In genomic region chr4:26709246-26709645, GRCh38 we compare ENCODE assay signal across 1 cellular context.
TF ChIP-seq lines count a peak whose summit lies in the region.

No MANE protein-coding gene starts in this region.

TF ChIP-seq in HepG2, 621 proteins besides CTCF, POLR2A, EP300 and RAD21 (continued from another document):
- TF ChIP-seq ZMAT5 (CRISPR knock-in tag; IDR thresholded peaks at IDR 0.05; ENCODE audit: borderline replicate concordance, low read depth) (no peak), KLF16 (CRISPR knock-in tag; IDR thresholded peaks at IDR 0.05) (no peak)
- TF ChIP-seq, protein P1, sequence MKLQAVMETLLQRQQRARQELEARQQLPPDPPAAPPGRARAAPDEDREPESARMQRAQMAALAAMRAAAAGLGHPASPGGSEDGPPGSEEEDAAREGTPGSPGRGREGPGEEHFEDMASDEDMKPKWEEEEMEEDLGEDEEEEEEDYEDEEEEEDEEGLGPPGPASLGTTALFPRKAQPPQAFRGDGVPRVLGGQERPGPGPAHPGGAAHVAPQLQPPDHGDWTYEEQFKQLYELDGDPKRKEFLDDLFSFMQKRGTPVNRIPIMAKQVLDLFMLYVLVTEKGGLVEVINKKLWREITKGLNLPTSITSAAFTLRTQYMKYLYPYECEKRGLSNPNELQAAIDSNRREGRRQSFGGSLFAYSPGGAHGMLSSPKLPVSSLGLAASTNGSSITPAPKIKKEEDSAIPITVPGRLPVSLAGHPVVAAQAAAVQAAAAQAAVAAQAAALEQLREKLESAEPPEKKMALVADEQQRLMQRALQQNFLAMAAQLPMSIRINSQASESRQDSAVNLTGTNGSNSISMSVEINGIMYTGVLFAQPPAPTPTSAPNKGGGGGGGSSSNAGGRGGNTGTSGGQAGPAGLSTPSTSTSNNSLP (IDR thresholded peaks at IDR 0.05; ENCODE audit: low read depth, low read length) = no peak
